21 cellular contexts compared by ENCODE assay signal in the genomic region with DNA sequence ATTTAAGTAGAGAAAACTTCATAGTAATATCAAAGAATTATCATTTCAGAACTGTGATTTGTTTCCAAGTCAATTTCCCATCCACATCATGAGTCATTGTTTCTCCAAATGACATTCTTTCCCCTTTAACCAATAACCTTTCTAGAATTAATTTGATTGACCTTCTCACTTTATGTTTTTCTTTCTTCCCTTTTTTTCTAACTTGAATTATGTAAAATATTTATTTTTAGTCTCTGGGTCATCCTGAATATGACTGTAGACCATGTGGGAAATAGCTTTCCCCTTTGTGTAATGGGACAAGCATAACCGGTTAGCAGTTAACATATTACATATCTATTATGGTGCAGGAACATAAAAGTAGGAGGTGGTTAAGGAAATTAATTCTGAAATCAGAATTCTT.
"Had no signal": no experiment of that assay in that cellular context is flagged by ENCODE, and none has a peak within 500 bp of the region (broad histone marks: within the 10 kb centered on the region; RNA-seq: fewer than 3 reads in every experiment).

No MANE protein-coding gene starts in this region.

- H3K4me1 ChIP-seq: left lung, right atrium auricular region, suprapubic skin, upper lobe of left lung had no signal

- ATAC-seq: activated naive CD8-positive, alpha-beta T cell treated with anti-CD3 and anti-CD28 coated beads, Interleukin-2, amount 50 U/mL, for 24 hours; activated T-cell treated with anti-CD3 and anti-CD28 coated beads, Interleukin-2, amount 50 U/mL, for 4 hours; left lung had no signal

- H3K27me3 ChIP-seq: dorsolateral prefrontal cortex, left lung, right atrium auricular region, suprapubic skin, upper lobe of left lung had no signal

- H3K9me3 ChIP-seq: right atrium auricular region, suprapubic skin had no signal

- H3K36me3 ChIP-seq: left lung, right atrium auricular region, suprapubic skin, upper lobe of left lung had no signal

- H3K4me3 ChIP-seq: dorsolateral prefrontal cortex, left lung, right atrium auricular region, suprapubic skin, upper lobe of left lung had no signal

- H3K27me3 Mint-ChIP-seq: activated naive CD4-positive, alpha-beta T cell treated with anti-CD3 and anti-CD28 coated beads, Interleukin-2, amount 10 ng/mL, durations not matched to agents 7 days and 5 days; activated naive CD8-positive, alpha-beta T cell treated with anti-CD3 and anti-CD28 coated beads, Interleukin-2, amount 50 U/mL, for 24 hours; progenitor cell of endocrine pancreas; stimulated activated naive CD8-positive, alpha-beta T cell treated with anti-CD3 and anti-CD28 coated beads, Interleukin-15, Interleukin-2, amounts not matched to agents 100 ng/mL and 50 ng/mL, for 24 hours had no signal

- H3K27ac ChIP-seq: dorsolateral prefrontal cortex, left lung, right atrium auricular region, suprapubic skin, upper lobe of left lung, VCaP had no signal

- H3K36me3 Mint-ChIP-seq: activated naive CD4-positive, alpha-beta T cell treated with anti-CD3 and anti-CD28 coated beads, Interleukin-2, amount 10 ng/mL, durations not matched to agents 7 days and 5 days had no signal

- H3K27ac Mint-ChIP-seq: activated naive CD4-positive, alpha-beta T cell treated with anti-CD3 and anti-CD28 coated beads, Interleukin-2, amount 10 ng/mL, durations not matched to agents 7 days and 5 days; activated naive CD8-positive, alpha-beta T cell treated with anti-CD3 and anti-CD28 coated beads, Interleukin-2, amount 50 U/mL, for 24 hours; endodermal cell; progenitor cell of endocrine pancreas; stimulated activated naive CD8-positive, alpha-beta T cell treated with anti-CD3 and anti-CD28 coated beads, Interleukin-15, Interleukin-2, amounts not matched to agents 100 ng/mL and 50 ng/mL, for 24 hours had no signal

- H3K4me3 Mint-ChIP-seq: activated naive CD4-positive, alpha-beta T cell treated with anti-CD3 and anti-CD28 coated beads, Interleukin-2, amount 10 ng/mL, durations not matched to agents 7 days and 5 days; activated naive CD8-positive, alpha-beta T cell treated with anti-CD3 and anti-CD28 coated beads, Interleukin-2, amount 50 U/mL, for 24 hours; activated T-cell treated with anti-CD3 and anti-CD28 coated beads, Interleukin-2, amount 50 U/mL, for 4 hours; endodermal cell; stimulated activated naive CD8-positive, alpha-beta T cell treated with anti-CD3 and anti-CD28 coated beads, Interleukin-15, Interleukin-2, amounts not matched to agents 100 ng/mL and 50 ng/mL, for 24 hours had no signal

- DNase-seq: activated CD4-positive, alpha-beta T cell treated with anti-CD3 and anti-CD28 coated beads, Interleukin-2, amount 50 U/mL, for 1 hour; activated CD4-positive, CD25-positive, alpha-beta regulatory T cell treated with anti-CD3 and anti-CD28 coated beads, Interleukin-2, amount 50 U/mL, for 72 hours; activated CD8-positive, alpha-beta memory T cell treated with anti-CD3 and anti-CD28 coated beads, Interleukin-2, amount 50 U/mL, for 4 hours; activated naive CD4-positive, alpha-beta T cell treated with anti-CD3 and anti-CD28 coated beads, Interleukin-2, amount 10 ng/mL, durations not matched to agents 7 days and 5 days; activated naive CD8-positive, alpha-beta T cell treated with anti-CD3 and anti-CD28 coated beads, Interleukin-2, amount 50 U/mL, for 24 hours; activated T-cell treated with anti-CD3 and anti-CD28 coated beads, Interleukin-2, amount 50 U/mL, for 4 hours; anterior cingulate cortex; cerebellar nuclear complex; dorsolateral prefrontal cortex; endodermal cell; foreskin melanocyte; kidney; left lung; occipital lobe; T1000; upper lobe of left lung had no signal

- H3K4me1 Mint-ChIP-seq: activated naive CD4-positive, alpha-beta T cell treated with anti-CD3 and anti-CD28 coated beads, Interleukin-2, amount 10 ng/mL, durations not matched to agents 7 days and 5 days; activated naive CD8-positive, alpha-beta T cell treated with anti-CD3 and anti-CD28 coated beads, Interleukin-2, amount 50 U/mL, for 24 hours; endodermal cell had no signal
